Comparison of ENCODE assay signal across 18 cellular contexts in the genomic region with DNA sequence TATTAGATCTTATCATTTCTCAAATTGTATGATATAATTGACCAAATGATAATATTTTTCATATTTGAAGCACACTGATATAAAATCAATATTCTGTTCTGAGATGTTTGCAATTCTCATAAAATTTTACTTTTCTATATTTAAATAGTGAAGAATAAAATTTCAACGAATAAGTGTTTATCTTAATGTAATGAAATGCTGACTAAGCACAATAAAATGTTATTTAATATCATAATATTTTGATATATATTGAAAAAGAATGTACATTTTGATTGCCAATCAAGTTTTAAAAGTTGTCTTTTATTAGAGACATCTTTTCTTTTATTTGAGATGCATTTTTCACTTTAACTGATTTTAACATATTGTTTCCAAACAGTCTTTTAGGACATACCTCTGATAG.
DNase-seq lines count a peak whose midpoint lies in the region; ATAC-seq, FAIRE-seq and TF ChIP-seq lines count a peak whose summit lies in the region.
"Had no signal": no experiment of that assay in that cellular context is flagged by ENCODE, and none has a peak within 500 bp of the region (broad histone marks: within the 10 kb centered on the region; RNA-seq: fewer than 3 reads in every experiment).

No MANE protein-coding gene starts in this region.

- H3K4me3 ChIP-seq in A549 (no peak overlapping the region), small intestine (ENCODE audit: low read depth in 1 of 2, low read length in 2 of 2) (no peak overlapping the region), left ventricle myocardium inferior (no peak overlapping the region)
- H3K4me3 ChIP-seq: GM23338 had no signal

- no peak overlapping the region for H3K4me2 ChIP-seq in A549
- H3K4me2 ChIP-seq: GM23338 had no signal

- H3K9me3 ChIP-seq in A549: no peaks in the 10 kb centered on the region
- H3K9me3 ChIP-seq in small intestine (ENCODE audit: control insufficient read depth, low read depth): no peaks in the 10 kb centered on the region
- peaks cover 2% of the 10 kb centered on the region for H3K9me3 ChIP-seq in left ventricle myocardium inferior (replicated peaks)
- H3K9me3 ChIP-seq: Caco-2 had no signal

- no peak for FAIRE-seq in A549 (lab: Jason Lieb, UNC)
- peak; percentile 75 for FAIRE-seq in RCC 7860 (lab: Jason Lieb, UNC)
- FAIRE-seq in frontal cortex (lab: Jason Lieb, UNC): peak; percentile 59
- peak; percentile 30 for FAIRE-seq in small intestine (lab: Jason Lieb, UNC)
- FAIRE-seq: D721Med had no signal

- WGBS in A549 (ENCODE audit: missing lambda C conversion rate): 68% methylated on average over 1 of the region's 1 CpG
- WGBS in small intestine, 3 donors: 64 to 76% (median 68%) methylated on average over 1 of the region's 1 CpG

- CTCF ChIA-PET in A549 (lab: Yijun Ruan, JAX): no interaction called here

- no peaks in the 10 kb centered on the region for H3K27me3 ChIP-seq in small intestine (ENCODE audit: control insufficient read depth in 2 of 2, insufficient read depth in 2 of 2, low read length in 2 of 2)
- H3K27me3 ChIP-seq in left ventricle myocardium inferior (ENCODE audit: low read depth): no peaks in the 10 kb centered on the region

- TF ChIP-seq POLR2A in A549 (IDR thresholded peaks at IDR 0.05; ENCODE audit: low read length): no peak

- no peak for TF ChIP-seq CTCF in A549 (IDR thresholded peaks at IDR 0.05)
- TF ChIP-seq CTCF in left ventricle myocardium inferior (IDR thresholded peaks at IDR 0.05; ENCODE audit: borderline replicate concordance): no peak

- no peak for TF ChIP-seq EP300 in A549 (IDR thresholded peaks at IDR 0.05)

- ATAC-seq in A549 (no peak), HG02884 (IDR thresholded peaks at IDR 0.05; ENCODE audit: unreplicated experiment) (no peak)
- ATAC-seq: GM23338, HCT116 had no signal

- DNase-seq in A549 (ENCODE audit: low read depth in 1 of 2, low spot score in 1 of 2): no peak
- DNase-seq in RCC 7860 (ENCODE audit: low spot score): no peak
- no peak for DNase-seq in frontal cortex (ENCODE audit: low spot score in 2 of 2)
- no peak for DNase-seq in small intestine
- no peak for DNase-seq in LoVo (ENCODE audit: low spot score)
- no peak for DNase-seq in left ventricle myocardium inferior
- DNase-seq: AML-193; Caco-2; CD4-positive, alpha-beta T cell; GDM1; H7; HFFc6; KBM-7 had no signal

- H3K4me1 ChIP-seq in A549 (peaks cover 5% of the 10 kb centered on the region; the same call in 1 of the 3 replicates), small intestine (ENCODE audit: control insufficient read depth in 2 of 2, insufficient read depth in 1 of 2, low read depth in 1 of 2, low read length in 1 of 2) (no peaks in the 10 kb centered on the region), left ventricle myocardium inferior (no peaks in the 10 kb centered on the region)
- H3K4me1 ChIP-seq: Caco-2 had no signal

- POLR2A ChIA-PET in A549 (lab: Yijun Ruan, JAX): no interaction called here

- H3K27ac ChIP-seq in A549 (no peak overlapping the region), small intestine (ENCODE audit: low read depth in 1 of 2, low read length in 1 of 2) (no peak overlapping the region), left ventricle myocardium inferior (replicated peaks) (no peak overlapping the region)
- H3K27ac ChIP-seq: C4-2B had no signal

- H3K36me3 ChIP-seq in small intestine (ENCODE audit: control insufficient read depth in 2 of 2, insufficient read depth in 2 of 2, low read length in 2 of 2) (no peaks in the 10 kb centered on the region), left ventricle myocardium inferior (no peaks in the 10 kb centered on the region)

- intact Hi-C loops in left ventricle myocardium inferior (cut with micrococcal nuclease): no loop called here

- TF ChIP-seq RAD21 in A549 (conservative IDR thresholded peaks at IDR 0.05 in 1 of 2, IDR thresholded peaks at IDR 0.05 in 1 of 2): no peak

TF ChIP-seq in A549, 52 proteins besides CTCF, POLR2A, EP300 and RAD21:
- TF ChIP-seq RARB (CRISPR knock-in tag; IDR thresholded peaks at IDR 0.05) (no peak), MAFK (IDR thresholded peaks at IDR 0.05; ENCODE audit: partially characterized antibody) (peak; percentile 91)
